Comparison of ENCODE assay signal across 23 cellular contexts in the genomic region with DNA sequence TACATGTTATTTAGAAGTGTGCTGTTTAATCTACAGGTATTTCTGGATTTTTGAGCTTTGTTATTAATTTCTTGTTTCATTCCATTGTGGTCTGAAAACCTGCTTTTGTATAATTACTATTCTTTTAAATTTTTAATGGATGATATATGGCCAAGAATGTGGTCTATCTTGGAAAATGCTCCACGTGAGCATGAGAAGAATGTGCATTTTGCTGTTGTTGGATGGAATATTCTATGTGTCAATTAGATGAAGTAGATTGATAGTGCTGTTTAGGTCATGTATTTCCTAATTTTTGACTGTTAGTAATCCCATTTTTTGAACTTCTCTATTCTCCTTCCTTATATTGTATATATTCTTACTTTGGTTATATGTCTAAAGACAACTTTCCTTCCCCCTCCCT. TPM values are rescaled to one million over a fixed set of nuclear protein-coding genes. Genes with fewer than 3 reads are reported as not detected.
DNase-seq lines count a peak whose midpoint lies in the region; ATAC-seq, FAIRE-seq and TF ChIP-seq lines count a peak whose summit lies in the region.
"Had no signal": no experiment of that assay in that cellular context is flagged by ENCODE, and none has a peak within 500 bp of the region (broad histone marks: within the 10 kb centered on the region; RNA-seq: fewer than 3 reads in every experiment).

No MANE protein-coding gene starts in this region.

- H3K9me1 ChIP-seq in endothelial cell of umbilical vein (replicated peaks; ENCODE audit: control insufficient read depth, extremely low read depth, insufficient read depth, low read length): no peaks in the 10 kb centered on the region

- no peak for DNase-seq in SK-N-SH
- peak; percentile 24 for DNase-seq in EH (ENCODE audit: low read depth)
- DNase-seq in endothelial cell of umbilical vein (ENCODE audit: low read depth, low spot score): no peak
- no peak for DNase-seq in osteoblast (ENCODE audit: insufficient read length, low spot score, missing footprints)
- DNase-seq in HTR-8/SVneo (ENCODE audit: insufficient read length, low spot score): no peak
- DNase-seq in pons (ENCODE audit: low spot score): no peak
- DNase-seq in GDM1 (lab: John Stamatoyannopoulos, UW): no peak
- DNase-seq: CD4-positive, CD25-positive, alpha-beta regulatory T cell; CD8-positive, alpha-beta T cell; DMS153; DND-41; EL; GOT3; HFFc6 had no signal

- H3K9me2 ChIP-seq in SK-N-SH: no peaks in the 10 kb centered on the region; the same call in 1 of the 2 replicates

- H3K27ac ChIP-seq in SK-N-SH (ENCODE audit: low read depth in 2 of 2, low read length in 1 of 2) (no peak overlapping the region), endothelial cell of umbilical vein (ENCODE audit: insufficient read depth, low read depth, low read length) (no peak overlapping the region), osteoblast (ENCODE audit: low read depth, low read length) (no peak overlapping the region)
- H3K27ac ChIP-seq: 22Rv1, BLaER1, C4-2B had no signal

- no peak for TF ChIP-seq RAD21 in SK-N-SH (IDR thresholded peaks at IDR 0.05; ENCODE audit: low read length)

- H3K9ac ChIP-seq in SK-N-SH (no peak overlapping the region), endothelial cell of umbilical vein (replicated peaks; ENCODE audit: extremely low read depth, insufficient read depth, low read length) (no peak overlapping the region)
- H3K9ac ChIP-seq: BLaER1 had no signal

- no TSS peak for BruUV-seq in endothelial cell of umbilical vein (replicated peaks; lab: Mats Ljungman, UMichigan)

- H3K27me3 ChIP-seq in SK-N-SH (ENCODE audit: insufficient read depth): no peaks in the 10 kb centered on the region
- H3K27me3 ChIP-seq in endothelial cell of umbilical vein (ENCODE audit: control insufficient read depth in 2 of 2, insufficient read depth in 2 of 2, low read length in 2 of 2): no peaks in the 10 kb centered on the region
- no peaks in the 10 kb centered on the region for H3K27me3 ChIP-seq in osteoblast (ENCODE audit: insufficient read depth, low read length)
- H3K27me3 ChIP-seq: BLaER1 had no signal

- TF ChIP-seq EP300 in SK-N-SH (IDR thresholded peaks at IDR 0.05; ENCODE audit: borderline replicate concordance in 1 of 2, low read depth in 1 of 2, low read length in 1 of 2): no peak

- H3K4me1 ChIP-seq in SK-N-SH (ENCODE audit: control insufficient read depth in 1 of 2, insufficient read depth in 2 of 2, low read depth in 1 of 2, low read length in 1 of 2) (peaks cover 0 to 8% of the 10 kb centered on the region in 2 experiments; a peak in 3 of 4 replicates), endothelial cell of umbilical vein (ENCODE audit: control insufficient read depth, extremely low read depth, insufficient read depth, low read length) (peaks cover 56% of the 10 kb centered on the region), osteoblast (ENCODE audit: insufficient read depth, low read length) (peaks cover 16% of the 10 kb centered on the region)

- TF ChIP-seq CTCF in SK-N-SH (IDR thresholded peaks at IDR 0.05) (no peak), endothelial cell of umbilical vein (IDR thresholded peaks at IDR 0.05; ENCODE audit: extremely low read depth in 1 of 2, insufficient read depth in 1 of 2, low read depth in 1 of 2, low read length in 2 of 2) (no peak), osteoblast (IDR thresholded peaks at IDR 0.05; ENCODE audit: extremely low read depth, low read depth, low read length) (no peak)

- intact Hi-C loops in endothelial cell of umbilical vein (cut with micrococcal nuclease): loop anchor here (5.0 to 10.0 kb wide), 3 partner anchors 280 to 445 kb away; partner anchors contain the start of gene PLEKHA3

- H3K4me3 ChIP-seq in SK-N-SH (ENCODE audit: low read depth in 2 of 2, low read length in 1 of 2): no peak overlapping the region
- no peak overlapping the region for H3K4me3 ChIP-seq in endothelial cell of umbilical vein (replicated peaks in 1 of 3; ENCODE audit: insufficient read depth in 1 of 3, low read depth in 1 of 3, low read length in 3 of 3)
- no peak overlapping the region for H3K4me3 ChIP-seq in osteoblast (ENCODE audit: insufficient read depth, low read length)
- H3K4me3 ChIP-seq: BLaER1, HAP-1 had no signal

- H3K36me3 ChIP-seq in SK-N-SH (replicated peaks in 1 of 2; ENCODE audit: control insufficient read depth in 1 of 2, insufficient read depth in 2 of 2, low read length in 1 of 2) (no peaks in the 10 kb centered on the region), endothelial cell of umbilical vein (ENCODE audit: control insufficient read depth in 2 of 2, extremely low read depth in 1 of 2, insufficient read depth in 2 of 2, low read length in 2 of 2) (no peaks in the 10 kb centered on the region), osteoblast (ENCODE audit: insufficient read depth, low read length) (no peaks in the 10 kb centered on the region)
- H3K36me3 ChIP-seq: BLaER1, HAP-1 had no signal

- no peaks in the 10 kb centered on the region for H3K79me2 ChIP-seq in SK-N-SH (ENCODE audit: insufficient read depth)
- H3K79me2 ChIP-seq in endothelial cell of umbilical vein (ENCODE audit: control insufficient read depth, insufficient read depth, low read length): no peaks in the 10 kb centered on the region
- H3K79me2 ChIP-seq in osteoblast (ENCODE audit: insufficient read depth, low read length): no peaks in the 10 kb centered on the region

- dilution Hi-C loops in endothelial cell of umbilical vein (cut with MboI; ENCODE audit: extremely low pct_ligation_motif_present, low sequenced_read_pairs): no loop called here

- no peak for ATAC-seq in SK-N-SH treated with all-trans-retinoic acid at 6 μM for 48 hours
- ATAC-seq: CD8-positive, alpha-beta T cell had no signal

- H3F3A ChIP-seq in SK-N-SH (replicated peaks; ENCODE audit: insufficient read depth): peaks cover 6% of the 10 kb centered on the region

- CTCF ChIA-PET in SK-N-SH (lab: Yijun Ruan, JAX): interaction anchor here (1.0 to 1.5 kb wide), 2 partner anchors 23 to 58 kb away, joined by 3 read pairs; no protein-coding TSS in a partner anchor
- CTCF ChIA-PET in endothelial cell of umbilical vein (lab: Charles Lee): interaction anchor here (1.0 to 2.6 kb wide), 3 partner anchors 28 to 100 kb away, joined by 4 to 13 read pairs (median 5); no protein-coding TSS in a partner anchor

- no peak for TF ChIP-seq POLR2A in endothelial cell of umbilical vein (IDR thresholded peaks at IDR 0.05; ENCODE audit: low read depth, low read length)

- H3K9me3 ChIP-seq in SK-N-SH (peaks cover 6% of the 10 kb centered on the region; the same call in 1 of the 2 replicates), endothelial cell of umbilical vein (replicated peaks; ENCODE audit: control insufficient read depth, insufficient read depth, low read length) (no peaks in the 10 kb centered on the region), osteoblast (ENCODE audit: low read depth, low read length) (no peaks in the 10 kb centered on the region)
- H3K9me3 ChIP-seq: BLaER1, Caco-2, HAP-1 had no signal

- POLR2A ChIA-PET in SK-N-SH (lab: Yijun Ruan, JAX) (no interaction called here), endothelial cell of umbilical vein (lab: Charles Lee) (no interaction called here)

- H4K20me1 ChIP-seq in SK-N-SH (ENCODE audit: insufficient read depth) (no peaks in the 10 kb centered on the region), endothelial cell of umbilical vein (replicated peaks; ENCODE audit: control insufficient read depth, extremely low read depth, insufficient read depth, low read length) (no peaks in the 10 kb centered on the region), osteoblast (ENCODE audit: insufficient read depth, low read length) (no peaks in the 10 kb centered on the region)
- H4K20me1 ChIP-seq: BLaER1 had no signal

- FAIRE-seq in endothelial cell of umbilical vein (lab: Jason Lieb, UNC) (no peak), HTR-8/SVneo (lab: Jason Lieb, UNC) (no peak)
- FAIRE-seq: A204.1, GM12892, H54 had no signal

- H3K4me2 ChIP-seq in SK-N-SH: no peak overlapping the region
- H3K4me2 ChIP-seq in endothelial cell of umbilical vein (ENCODE audit: insufficient read depth, low read length): peak overlapping the region; percentile 34
- no peak overlapping the region for H3K4me2 ChIP-seq in osteoblast (ENCODE audit: insufficient read depth, low read length)
- H3K4me2 ChIP-seq: BLaER1 had no signal

- H2AFZ ChIP-seq in SK-N-SH (ENCODE audit: low read depth) (no peak overlapping the region), endothelial cell of umbilical vein (ENCODE audit: low read depth, low read length) (peak overlapping the region; percentile 82), osteoblast (ENCODE audit: low read length) (peak overlapping the region; percentile 76)

- 33% methylated on average over 1 of the region's 1 CpG for WGBS in SK-N-SH (ENCODE audit: low lambda C conversion rate)

TF ChIP-seq in SK-N-SH treated with all-trans-retinoic acid at 6 μM for 48 hours, 23 proteins besides CTCF, POLR2A, EP300 and RAD21 (continues in another document):
- no peak for TF ChIP-seq ZNF70 (CRISPR knock-in tag; IDR thresholded peaks at IDR 0.05)
- peak; percentile 48; the same call in 1 of the 2 replicates for TF ChIP-seq ISL1 (CRISPR knock-in tag; IDR thresholded peaks at IDR 0.05)
- TF ChIP-seq ZNF565 (CRISPR knock-in tag; conservative IDR thresholded peaks at IDR 0.05; ENCODE audit: low read depth): no peak
- no peak for TF ChIP-seq CSDC2 (CRISPR knock-in tag; IDR thresholded peaks at IDR 0.05)

TF ChIP-seq in SK-N-SH, 30 proteins besides CTCF, POLR2A, EP300 and RAD21 (continues in another document):
- no peak for TF ChIP-seq NFIC (IDR thresholded peaks at IDR 0.05; ENCODE audit: borderline replicate concordance)

TF ChIP-seq in endothelial cell of umbilical vein, 7 proteins besides CTCF, POLR2A, EP300 and RAD21 (continues in another document):
- TF ChIP-seq MYC (IDR thresholded peaks at IDR 0.05; ENCODE audit: low read depth, low read length): no peak
- TF ChIP-seq EZH2 (IDR thresholded peaks at IDR 0.05; ENCODE audit: borderline replicate concordance, low read depth, low read length, severe bottlenecking): no peak
- TF ChIP-seq POLR2AphosphoS5 (IDR thresholded peaks at IDR 0.05; ENCODE audit: insufficient read depth, low read depth, low read length): no peak
- TF ChIP-seq JUN (IDR thresholded peaks at IDR 0.05; ENCODE audit: borderline replicate concordance, insufficient read depth, insufficient read length, low read depth): no peak

RNA-seq across cellular contexts. Expression of gene TTN, which starts 19.9 kb away (rescaled TPM):
- polyA plus RNA-seq in SK-N-SH (2012; rRNA removed) (under 0.01 and 0.08 TPM in 2 replicates), endothelial cell of umbilical vein (0.10 and 0.11 TPM in 2 replicates)
- under 0.01 and 0.08 TPM in 2 replicates for polyA plus RNA-seq in SK-N-SH (2012; cell fraction: cytosol; rRNA removed)
- 0.11 and 0.13 TPM in 2 replicates for polyA plus RNA-seq in SK-N-SH (2012; cell fraction: nucleus; rRNA removed)
- total RNA-seq in endothelial cell of umbilical vein (0.44 and 0.49 TPM in 2 replicates), osteoblast (under 0.01 TPM in 2 replicates)
- polyA plus RNA-seq in endothelial cell of umbilical vein (2011; cell fraction: cytosol; rRNA removed): 0.03 and 0.06 TPM in 2 replicates
- 0.36 and 0.38 TPM in 2 replicates for polyA plus RNA-seq in endothelial cell of umbilical vein (2011; cell fraction: nucleus; rRNA removed)
- 0.52 and 1.4 TPM in 2 replicates for polyA plus RNA-seq in endothelial cell of umbilical vein (2012)
- 0.40 and 2.0 TPM in 2 replicates for polyA minus RNA-seq in endothelial cell of umbilical vein
- polyA minus RNA-seq in endothelial cell of umbilical vein (2011; cell fraction: cytosol; rRNA and poly(A)+ RNA removed): not detected
- 0.48 and 1.6 TPM in 2 replicates for polyA minus RNA-seq in endothelial cell of umbilical vein (2011; cell fraction: nucleus; rRNA and poly(A)+ RNA removed)
